In the genomic region with DNA sequence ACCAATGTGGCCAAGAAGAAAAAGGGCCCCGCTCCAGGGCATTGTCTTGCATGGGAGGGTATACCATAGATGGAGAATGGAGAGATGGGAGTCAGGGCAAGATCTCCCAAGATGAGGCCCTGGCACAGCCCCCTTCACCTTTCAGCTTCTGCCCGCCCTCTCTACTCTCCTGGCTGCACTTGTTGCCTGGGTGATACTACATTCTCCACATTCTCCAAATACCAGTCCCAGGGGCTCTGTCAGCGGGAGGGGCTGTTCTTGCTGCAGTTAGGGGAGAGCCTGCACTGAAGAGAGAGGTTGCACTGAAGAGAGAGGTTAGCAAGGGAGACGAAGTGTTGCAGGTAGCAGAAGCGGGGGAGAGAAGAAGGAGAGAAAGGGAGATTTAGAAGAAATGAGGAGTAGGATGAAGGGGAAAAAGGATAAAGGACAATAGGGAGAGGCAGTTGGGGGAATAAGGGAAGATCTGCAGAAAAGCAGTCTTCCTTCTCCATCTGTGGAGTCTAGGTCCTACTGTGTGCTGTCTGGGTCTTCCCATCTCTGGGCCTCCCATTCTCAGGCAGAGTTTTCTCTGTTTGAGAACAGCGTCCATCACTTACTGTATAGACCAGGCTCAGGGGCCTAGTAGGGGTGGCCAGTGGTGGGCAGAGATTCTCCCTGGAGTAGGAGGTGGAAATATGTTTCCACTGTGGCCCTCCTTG, we compare ENCODE assay signal across 16 cellular contexts. TPM values are rescaled to one million over a fixed set of nuclear protein-coding genes. Genes with fewer than 3 reads are reported as not detected.
A peak's percentile ranks its signal among the peaks of the same experiment; 100 is the strongest.
DNase-seq lines count a peak whose midpoint lies in the region; ATAC-seq and TF ChIP-seq lines count a peak whose summit lies in the region.
"Had no signal": no experiment of that assay in that cellular context is flagged by ENCODE, and none has a peak within 500 bp of the region (broad histone marks: within the 10 kb centered on the region; RNA-seq: fewer than 3 reads in every experiment).

No MANE protein-coding gene starts in this region.

- no peak for ATAC-seq in activated CD8-positive, alpha-beta T cell treated with anti-CD3 and anti-CD28 coated beads, Interleukin-2, amount 10 ng/mL, durations not matched to agents 7 days and 5 days
- ATAC-seq: activated CD4-positive, alpha-beta T cell treated with anti-CD3 and anti-CD28 coated beads for 36 hours; esophagus mucosa; GM12878 had no signal

- H3K79me2 ChIP-seq in fibroblast of lung (ENCODE audit: control insufficient read depth, insufficient read depth, low read length) = peaks cover 35% of the 10 kb centered on the region
- H3K79me2 ChIP-seq in neural progenitor cell (ENCODE audit: low read depth) = peaks cover under 1% of the 10 kb centered on the region

- CTCF ChIA-PET in AG04450 (lab: Charles Lee) = no interaction called here
- CTCF ChIA-PET in activated CD8-positive, alpha-beta T cell treated with anti-CD3 and anti-CD28 coated beads, Interleukin-2, amount 10 ng/mL, durations not matched to agents 7 days and 5 days (lab: Charles Lee) = no interaction called here

- peaks cover 10% of the 10 kb centered on the region for H3K27me3 Mint-ChIP-seq in neural progenitor cell (ENCODE audit: insufficient read depth, low read depth)
- peaks cover 5% of the 10 kb centered on the region for H3K27me3 Mint-ChIP-seq in activated CD8-positive, alpha-beta T cell treated with anti-CD3 and anti-CD28 coated beads, Interleukin-2, amount 10 ng/mL, durations not matched to agents 7 days and 5 days (ENCODE audit: low read depth)

- peaks cover 28% of the 10 kb centered on the region for H3F3A ChIP-seq in neural progenitor cell (ENCODE audit: low read depth)

- peak overlapping the region; percentile 22 for H3K27ac ChIP-seq in AG04450 (ENCODE audit: low read depth, low read length)
- H3K27ac ChIP-seq in fibroblast of lung (ENCODE audit: insufficient read depth, low read length) = peak overlapping the region; percentile 31
- H3K27ac ChIP-seq in neural progenitor cell = peak overlapping the region; percentile 91
- H3K27ac ChIP-seq: BLaER1 had no signal

- peak overlapping the region; percentile 95 for H3K27ac Mint-ChIP-seq in neural progenitor cell
- H3K27ac Mint-ChIP-seq in activated CD8-positive, alpha-beta T cell treated with anti-CD3 and anti-CD28 coated beads, Interleukin-2, amount 10 ng/mL, durations not matched to agents 7 days and 5 days = no peak overlapping the region
- H3K27ac Mint-ChIP-seq: activated CD4-positive, alpha-beta T cell treated with anti-CD3 and anti-CD28 coated beads for 36 hours had no signal

- H3K9ac ChIP-seq in fibroblast of lung (ENCODE audit: insufficient read depth, low read length) = no peak overlapping the region
- no peak overlapping the region for H3K9ac ChIP-seq in neural progenitor cell
- H3K9ac ChIP-seq: BLaER1 had no signal

- no peak for DNase-seq in AG04450 (ENCODE audit: low read depth, low spot score)
- peak in 1 of 2 donors; percentile 58 for DNase-seq in fibroblast of lung (ENCODE audit: low read depth in 2 of 2)
- DNase-seq in neural progenitor cell (ENCODE audit: low spot score) = peak; percentile 90
- DNase-seq in NCI-H2171 treated with DMSO at 0.1 percent for 48 hours (lab: John Stamatoyannopoulos, UW) = no peak
- DNase-seq in activated CD8-positive, alpha-beta T cell treated with anti-CD3 and anti-CD28 coated beads, Interleukin-2, amount 10 ng/mL, durations not matched to agents 7 days and 5 days = no peak
- DNase-seq in HCEC 1CT = no peak
- no peak for DNase-seq in MV-4-11 (lab: John Stamatoyannopoulos, UW)
- DNase-seq: activated CD4-positive, alpha-beta T cell treated with anti-CD3 and anti-CD28 coated beads for 36 hours; amniotic stem cell; Kasumi-1; SIG-M5 had no signal

- POLR2A ChIA-PET in AG04450 (lab: Yijun Ruan, JAX) = no interaction called here
- POLR2A ChIA-PET in activated CD8-positive, alpha-beta T cell treated with anti-CD3 and anti-CD28 coated beads, Interleukin-2, amount 10 ng/mL, durations not matched to agents 7 days and 5 days (lab: Charles Lee) = no interaction called here

- no peak overlapping the region for H3K4me2 ChIP-seq in fibroblast of lung (ENCODE audit: extremely low read depth, insufficient read depth, low read length)
- peak overlapping the region; percentile 79 for H3K4me2 ChIP-seq in neural progenitor cell
- H3K4me2 ChIP-seq: BLaER1 had no signal

- no peak overlapping the region for H2AFZ ChIP-seq in fibroblast of lung (ENCODE audit: low read length)
- H2AFZ ChIP-seq in neural progenitor cell (replicated peaks) = no peak overlapping the region

- no peaks in the 10 kb centered on the region for H3K27me3 ChIP-seq in AG04450 (ENCODE audit: control insufficient read depth, insufficient read depth, low read length)
- no peaks in the 10 kb centered on the region for H3K27me3 ChIP-seq in fibroblast of lung (ENCODE audit: control insufficient read depth, insufficient read depth, low read length)
- peaks cover 11% of the 10 kb centered on the region for H3K27me3 ChIP-seq in neural progenitor cell

- H3K9me3 ChIP-seq in AG04450 (ENCODE audit: control insufficient read depth, insufficient read depth, low read length) (no peaks in the 10 kb centered on the region), fibroblast of lung (ENCODE audit: control insufficient read depth, insufficient read depth, low read depth, low read length) (no peaks in the 10 kb centered on the region), neural progenitor cell (ENCODE audit: low read depth) (no peaks in the 10 kb centered on the region)
- H3K9me3 ChIP-seq: BLaER1 had no signal

- H3K4me3 Mint-ChIP-seq in neural progenitor cell = peak overlapping the region; percentile 74
- H3K4me3 Mint-ChIP-seq in activated CD8-positive, alpha-beta T cell treated with anti-CD3 and anti-CD28 coated beads, Interleukin-2, amount 10 ng/mL, durations not matched to agents 7 days and 5 days = no peak overlapping the region
- H3K4me3 Mint-ChIP-seq: activated CD4-positive, alpha-beta T cell treated with anti-CD3 and anti-CD28 coated beads for 36 hours had no signal

- TF ChIP-seq CTCF in AG04450 (IDR thresholded peaks at IDR 0.05; ENCODE audit: low read depth, low read length) (no peak), fibroblast of lung (conservative IDR thresholded peaks at IDR 0.05 in 1 of 2, IDR thresholded peaks at IDR 0.05 in 1 of 2; ENCODE audit: low read depth in 1 of 2, low read length in 2 of 2) (no peak), neural progenitor cell (IDR thresholded peaks at IDR 0.05) (no peak)

- TF ChIP-seq EP300 in Ishikawa (IDR thresholded peaks at IDR 0.05; ENCODE audit: borderline replicate concordance) = no peak

- no peaks in the 10 kb centered on the region for H3K9me3 Mint-ChIP-seq in neural progenitor cell
- no peaks in the 10 kb centered on the region for H3K9me3 Mint-ChIP-seq in activated CD8-positive, alpha-beta T cell treated with anti-CD3 and anti-CD28 coated beads, Interleukin-2, amount 10 ng/mL, durations not matched to agents 7 days and 5 days (ENCODE audit: insufficient read depth)

- H3K4me1 Mint-ChIP-seq in neural progenitor cell = peaks cover 78% of the 10 kb centered on the region
- peaks cover 8% of the 10 kb centered on the region for H3K4me1 Mint-ChIP-seq in activated CD8-positive, alpha-beta T cell treated with anti-CD3 and anti-CD28 coated beads, Interleukin-2, amount 10 ng/mL, durations not matched to agents 7 days and 5 days (ENCODE audit: low read depth)

- no peak for TF ChIP-seq RAD21 in Ishikawa (IDR thresholded peaks at IDR 0.05; ENCODE audit: low read depth)

- H4K20me1 ChIP-seq in fibroblast of lung (ENCODE audit: control insufficient read depth, extremely low read depth, insufficient read depth, low read length) (no peaks in the 10 kb centered on the region), neural progenitor cell (ENCODE audit: low read depth) (no peaks in the 10 kb centered on the region)

- H3K36me3 Mint-ChIP-seq in neural progenitor cell = no peaks in the 10 kb centered on the region
- no peaks in the 10 kb centered on the region for H3K36me3 Mint-ChIP-seq in activated CD8-positive, alpha-beta T cell treated with anti-CD3 and anti-CD28 coated beads, Interleukin-2, amount 10 ng/mL, durations not matched to agents 7 days and 5 days (ENCODE audit: low read depth)

- H3K36me3 ChIP-seq in fibroblast of lung (ENCODE audit: control insufficient read depth, insufficient read depth, low read length) (peaks cover 22% of the 10 kb centered on the region), neural progenitor cell (no peaks in the 10 kb centered on the region)
- H3K36me3 ChIP-seq: BLaER1 had no signal

- H3K4me3 ChIP-seq in AG04450 (ENCODE audit: low read depth, low read length) = no peak overlapping the region
- H3K4me3 ChIP-seq in fibroblast of lung (replicated peaks in 1 of 4; ENCODE audit: control extremely low read depth in 1 of 4, insufficient read depth in 1 of 4, low read depth in 3 of 4, low read length in 4 of 4) = no peak overlapping the region
- no peak overlapping the region for H3K4me3 ChIP-seq in neural progenitor cell
- H3K4me3 ChIP-seq: BLaER1, GM12878, skin epidermis had no signal

- H3K4me1 ChIP-seq in fibroblast of lung (ENCODE audit: control insufficient read depth, extremely low read depth, insufficient read depth, low read length) (peaks cover 48% of the 10 kb centered on the region), neural progenitor cell (peaks cover 79% of the 10 kb centered on the region)

RNA-seq across cellular contexts. Expression of a gene that starts 8.0 kb away (rescaled TPM):
- polyA plus RNA-seq in AG04450 (2011; rRNA removed) (83.0 and 97.6 TPM in 2 replicates), fibroblast of lung (59.0 and 61.4 TPM in 2 replicates)
- polyA minus RNA-seq in AG04450 (2011; rRNA and poly(A)+ RNA removed) = 122 and 164 TPM in 2 replicates
- total RNA-seq in fibroblast of lung (45.5 and 51.4 TPM in 2 replicates), neural progenitor cell (ENCODE audit: low replicate concordance) (35.7 and 100 TPM in 2 replicates)
- 73.6 and 78.7 TPM in 2 replicates for polyA plus RNA-seq in fibroblast of lung (2012)
- polyA minus RNA-seq in fibroblast of lung (ENCODE audit: low replicate concordance) = 196 and 273 TPM in 2 replicates
- total RNA-seq in activated CD8-positive, alpha-beta T cell treated with anti-CD3 and anti-CD28 coated beads, Interleukin-2, amount 10 ng/mL, durations not matched to agents 7 days and 5 days = under 1 TPM; 0.63 to 0.76 TPM

RNA-seq across cellular contexts. Expression of a gene that starts 43.2 kb away (rescaled TPM):
- polyA plus RNA-seq in AG04450 (2011; rRNA removed) = 303 and 387 TPM in 2 replicates
- 165 and 229 TPM in 2 replicates for polyA minus RNA-seq in AG04450 (2011; rRNA and poly(A)+ RNA removed)
- total RNA-seq in fibroblast of lung = 87.8 and 116 TPM in 2 replicates
- polyA plus RNA-seq in fibroblast of lung = 359 and 387 TPM in 2 replicates
- polyA plus RNA-seq in fibroblast of lung (2012) = 158 and 178 TPM in 2 replicates
- polyA minus RNA-seq in fibroblast of lung (ENCODE audit: low replicate concordance) = 105 and 106 TPM in 2 replicates
- 97.8 and 112 TPM in 2 replicates for total RNA-seq in neural progenitor cell (ENCODE audit: low replicate concordance)
- total RNA-seq in activated CD8-positive, alpha-beta T cell treated with anti-CD3 and anti-CD28 coated beads, Interleukin-2, amount 10 ng/mL, durations not matched to agents 7 days and 5 days = 100 to 1,000 TPM; 106 to 109 TPM

RNA-seq across cellular contexts. Expression of a gene that starts 49.7 kb away (rescaled TPM):
- 40.8 and 57.2 TPM in 2 replicates for polyA plus RNA-seq in AG04450 (2011; rRNA removed)
- 25.8 and 26.3 TPM in 2 replicates for polyA minus RNA-seq in AG04450 (2011; rRNA and poly(A)+ RNA removed)
- total RNA-seq in fibroblast of lung = 28.8 and 32.5 TPM in 2 replicates
- polyA plus RNA-seq in fibroblast of lung = 30.8 and 46.2 TPM in 2 replicates
- polyA plus RNA-seq in fibroblast of lung (2012) = 20.5 and 28.3 TPM in 2 replicates
- polyA minus RNA-seq in fibroblast of lung (ENCODE audit: low replicate concordance) = 34.7 and 45.3 TPM in 2 replicates
- 40.1 and 47.5 TPM in 2 replicates for total RNA-seq in neural progenitor cell (ENCODE audit: low replicate concordance)
- total RNA-seq in activated CD8-positive, alpha-beta T cell treated with anti-CD3 and anti-CD28 coated beads, Interleukin-2, amount 10 ng/mL, durations not matched to agents 7 days and 5 days = 10 to 100 TPM; 12.0 to 12.3 TPM

Comparison
In these comparisons a context has a peak if more than half of its experiments do, and no peak if none do; other contexts are left out.
1. H3K27ac ChIP-seq: peak in every context shown above with its lines; median percentile 91 in neural progenitor cell; 31 in fibroblast of lung; 22 in AG04450.
2. RNA of a gene that starts 8.0 kb away (total RNA-seq): 45.5 to 51.4 TPM in fibroblast of lung and 35.7 to 100 TPM in neural progenitor cell; 0.63 to 0.76 TPM in activated CD8-positive, alpha-beta T cell treated with anti-CD3 and anti-CD28 coated beads, Interleukin-2, amount 10 ng/mL, durations not matched to agents 7 days and 5 days; every median in the first group is over 10 times any median in the second.